Comparison of ENCODE assay signal across 8 cellular contexts in genomic region chr20:32358632-32358882, GRCh38. TPM values are rescaled to one million over a fixed set of nuclear protein-coding genes. Genes with fewer than 3 reads are reported as not detected.
DNase-seq lines count a peak whose midpoint lies in the region; ATAC-seq, FAIRE-seq and TF ChIP-seq lines count a peak whose summit lies in the region.

No MANE protein-coding gene starts in this region.

- TF ChIP-seq CTCF in HCT116 (IDR thresholded peaks at IDR 0.05 in 2 of 3, conservative IDR thresholded peaks at IDR 0.05 in 1 of 3; ENCODE audit: borderline replicate concordance in 1 of 3, insufficient read depth in 1 of 3, low read depth in 2 of 3, low read length in 2 of 3) (no peak), keratinocyte (optimal IDR thresholded peaks at IDR 0.05 in 1 of 3, IDR thresholded peaks at IDR 0.05 in 1 of 3, conservative IDR thresholded peaks at IDR 0.05 in 1 of 3; ENCODE audit: extremely low read depth in 1 of 3, insufficient read depth in 2 of 3, low read length in 3 of 3) (no peak), GM13977 (IDR thresholded peaks at IDR 0.05; ENCODE audit: extremely low read depth, insufficient read depth, missing control alignments) (no peak)

- intact Hi-C loops in HCT116 (cut with micrococcal nuclease): loop anchor here (2.0 kb wide), 1 partner anchor 126 kb away; no protein-coding TSS in a partner anchor
- intact Hi-C loops in activated CD4-positive, alpha-beta memory T cell treated with anti-CD3 and anti-CD28 coated beads for 36 hours (cut with micrococcal nuclease): loop anchor here (1.0 to 5.0 kb wide), 7 partner anchors 36 to 609 kb away; partner anchors contain the start of gene TM9SF4

- H2AFZ ChIP-seq in HCT116 (ENCODE audit: low read depth, low read length, poor library complexity, severe bottlenecking): no peak overlapping the region
- no peak overlapping the region for H2AFZ ChIP-seq in keratinocyte (ENCODE audit: control insufficient read depth, low read length)

- H3K27ac Mint-ChIP-seq in activated CD4-positive, alpha-beta memory T cell treated with anti-CD3 and anti-CD28 coated beads for 36 hours: peak overlapping the region; percentile 95
- H3K27ac Mint-ChIP-seq in stimulated activated naive B cell treated with anti-CD40 and anti-IgM and Interleukin-4, amounts not matched to agents 10 μg/mL and 1 μg/mL and 100 μg/mL, for 72 hours: no peak overlapping the region

- POLR2A ChIA-PET in HCT116 (lab: Charles Lee): no interaction called here
- POLR2A ChIA-PET in activated CD4-positive, alpha-beta memory T cell treated with anti-CD3 and anti-CD28 coated beads for 36 hours (lab: Charles Lee): interaction anchor here (0.6 to 6.1 kb wide), 9 partner anchors 26 to 181 kb away, joined by 3 to 62 read pairs (median 4); no protein-coding TSS in a partner anchor

- H3K27ac ChIP-seq in HCT116 (ENCODE audit: low read depth, low read length) (peak overlapping the region; percentile 92), keratinocyte (ENCODE audit: control insufficient read depth, insufficient read depth, low read length) (no peak overlapping the region)

- H3K36me3 ChIP-seq in HCT116 (ENCODE audit: control insufficient read depth in 1 of 2, insufficient read depth in 2 of 2, low read length in 2 of 2): no peaks in the 10 kb centered on the region
- peaks cover 0 to 3% of the 10 kb centered on the region in 2 experiments for H3K36me3 ChIP-seq in keratinocyte (ENCODE audit: control insufficient read depth in 2 of 2, extremely low read depth in 1 of 2, insufficient read depth in 2 of 2, low read length in 2 of 2)

- H4K20me1 ChIP-seq in HCT116 (ENCODE audit: insufficient read depth) (0 out of 2 replicates have a peak, but pooled peaks cover 4% of the 10 kb centered on the region), keratinocyte (ENCODE audit: control insufficient read depth, extremely low read depth, insufficient read depth, low read length) (peaks cover 9% of the 10 kb centered on the region)

- no peak for TF ChIP-seq RAD21 in HCT116 (IDR thresholded peaks at IDR 0.05; ENCODE audit: low read depth)

- H3K9me3 ChIP-seq in HCT116 (ENCODE audit: control insufficient read depth in 1 of 2, insufficient read depth in 1 of 2, low read depth in 1 of 2, low read length in 2 of 2) (no peaks in the 10 kb centered on the region), keratinocyte (ENCODE audit: control insufficient read depth, low read depth, low read length) (no peaks in the 10 kb centered on the region)

- ATAC-seq in HCT116 (no peak), GM19023 (IDR thresholded peaks at IDR 0.05; ENCODE audit: unreplicated experiment) (no peak)
- no peak for ATAC-seq in stimulated activated naive B cell treated with anti-CD40 and anti-IgM and Interleukin-4, amounts not matched to agents 10 μg/mL and 1 μg/mL and 100 μg/mL, for 72 hours (replicated peaks)

- CTCF ChIA-PET in HCT116 (lab: Charles Lee): no interaction called here
- CTCF ChIA-PET in activated CD4-positive, alpha-beta memory T cell treated with anti-CD3 and anti-CD28 coated beads for 36 hours (lab: Charles Lee): interaction anchor here (0.8 kb wide), 1 partner anchor 25 kb away, joined by 3 read pairs; no protein-coding TSS in a partner anchor

- in situ Hi-C loops in GM13977 (cut with MboI; ENCODE audit: low pct_unique_long_range_greater_than_20kb, low sequenced_read_pairs, unreplicated experiment): no loop called here

- DNase-seq in HCT116 (ENCODE audit: low read depth, low spot score) (no peak), keratinocyte (ENCODE audit: low read depth, low spot score) (no peak), occipital lobe (lab: John Stamatoyannopoulos, UW) (no peak), GM13977 (ENCODE audit: low spot score) (no peak), NCI-H1417 (lab: John Stamatoyannopoulos, UW) (no peak)
- no peak for DNase-seq in activated CD4-positive, alpha-beta memory T cell treated with anti-CD3 and anti-CD28 coated beads for 36 hours
- DNase-seq in stimulated activated naive B cell treated with anti-CD40 and anti-IgM and Interleukin-4, amounts not matched to agents 10 μg/mL and 1 μg/mL and 100 μg/mL, for 72 hours: no peak

- H3K9me1 ChIP-seq in keratinocyte (ENCODE audit: control insufficient read depth, extremely low read depth, insufficient read depth, low read length): no peaks in the 10 kb centered on the region

- H3K4me3 ChIP-seq in HCT116 (replicated peaks in 1 of 2; ENCODE audit: low read depth in 1 of 2, low read length in 2 of 2) (peak overlapping the region; percentile 88 to 92), keratinocyte (ENCODE audit: control insufficient read depth in 2 of 3, extremely low read depth in 1 of 3, insufficient read depth in 2 of 3, low read depth in 1 of 3, low read length in 3 of 3) (peak overlapping the region in 2 of 3 experiments; percentile 93 to 94)

- no peaks in the 10 kb centered on the region for H3K9me2 ChIP-seq in HCT116 (ENCODE audit: insufficient read depth)

- H3K79me2 ChIP-seq in HCT116 (ENCODE audit: insufficient read depth, low read length) (peaks cover 48% of the 10 kb centered on the region), keratinocyte (ENCODE audit: control insufficient read depth, insufficient read depth, low read length) (peaks cover 46% of the 10 kb centered on the region)

- peaks cover 26% of the 10 kb centered on the region for H3K36me3 Mint-ChIP-seq in activated CD4-positive, alpha-beta memory T cell treated with anti-CD3 and anti-CD28 coated beads for 36 hours
- H3K36me3 Mint-ChIP-seq in stimulated activated naive B cell treated with anti-CD40 and anti-IgM and Interleukin-4, amounts not matched to agents 10 μg/mL and 1 μg/mL and 100 μg/mL, for 72 hours: peaks cover 9 to 21% of the 10 kb centered on the region in 2 donors

- H3K9me3 Mint-ChIP-seq in activated CD4-positive, alpha-beta memory T cell treated with anti-CD3 and anti-CD28 coated beads for 36 hours: no peaks in the 10 kb centered on the region
- no peaks in the 10 kb centered on the region for H3K9me3 Mint-ChIP-seq in stimulated activated naive B cell treated with anti-CD40 and anti-IgM and Interleukin-4, amounts not matched to agents 10 μg/mL and 1 μg/mL and 100 μg/mL, for 72 hours

- H3K27me3 Mint-ChIP-seq in activated CD4-positive, alpha-beta memory T cell treated with anti-CD3 and anti-CD28 coated beads for 36 hours: no peaks in the 10 kb centered on the region
- H3K27me3 Mint-ChIP-seq in stimulated activated naive B cell treated with anti-CD40 and anti-IgM and Interleukin-4, amounts not matched to agents 10 μg/mL and 1 μg/mL and 100 μg/mL, for 72 hours: no peaks in the 10 kb centered on the region

- peaks cover 69% of the 10 kb centered on the region for H3K4me1 Mint-ChIP-seq in activated CD4-positive, alpha-beta memory T cell treated with anti-CD3 and anti-CD28 coated beads for 36 hours (ENCODE audit: low read depth)
- H3K4me1 Mint-ChIP-seq in stimulated activated naive B cell treated with anti-CD40 and anti-IgM and Interleukin-4, amounts not matched to agents 10 μg/mL and 1 μg/mL and 100 μg/mL, for 72 hours: peaks cover 45 to 81% of the 10 kb centered on the region in 2 donors

- no peak overlapping the region for H3K4me3 Mint-ChIP-seq in activated CD4-positive, alpha-beta memory T cell treated with anti-CD3 and anti-CD28 coated beads for 36 hours
- H3K4me3 Mint-ChIP-seq in stimulated activated naive B cell treated with anti-CD40 and anti-IgM and Interleukin-4, amounts not matched to agents 10 μg/mL and 1 μg/mL and 100 μg/mL, for 72 hours: peak overlapping the region; percentile 91

- H3K4me1 ChIP-seq in HCT116 (ENCODE audit: control insufficient read depth in 1 of 2, insufficient read depth in 2 of 2, low read length in 2 of 2): peaks cover 39 to 47% of the 10 kb centered on the region in 2 experiments
- H3K4me1 ChIP-seq in keratinocyte (ENCODE audit: control insufficient read depth, extremely low read depth, insufficient read depth, low read length): peaks cover 34% of the 10 kb centered on the region

- H3K9ac ChIP-seq in HCT116 (ENCODE audit: low read length): peak overlapping the region; percentile 85
- H3K9ac ChIP-seq in keratinocyte (ENCODE audit: control insufficient read depth, extremely low read depth, insufficient read depth, low read length): peak overlapping the region; percentile 95

- H3K4me2 ChIP-seq in HCT116 (ENCODE audit: low read length) (peak overlapping the region; percentile 78), keratinocyte (ENCODE audit: control insufficient read depth, extremely low read depth, insufficient read depth, low read depth, low read length) (no peak overlapping the region)

- H3K27me3 ChIP-seq in HCT116 (ENCODE audit: insufficient read depth, low read length) (no peaks in the 10 kb centered on the region), keratinocyte (ENCODE audit: control insufficient read depth, extremely low read depth, insufficient read depth, low read length) (no peaks in the 10 kb centered on the region)

- no peak for TF ChIP-seq POLR2A in HCT116 (IDR thresholded peaks at IDR 0.05; ENCODE audit: borderline replicate concordance, extremely low read depth, insufficient read depth, insufficient read length)

- no peak for FAIRE-seq in keratinocyte (lab: Jason Lieb, UNC)

- no TSS peak for BruUV-seq in HCT116 (replicated peaks; lab: Mats Ljungman, UMichigan)

- dilution Hi-C loops in keratinocyte (cut with MboI; ENCODE audit: extremely low pct_ligation_motif_present, low sequenced_read_pairs): no loop called here

- RAD21 ChIA-PET in HCT116 (lab: Charles Lee; ENCODE audit: low non-redundant PET in 1 of 2, low total read pairs in 2 of 2, uncharacterized antibody in 2 of 2, unreplicated experiment in 2 of 2): interaction anchor here in 1 of 2 experiments (0.6 kb wide), 1 partner anchor 11 kb away, joined by 3 read pairs; no protein-coding TSS in a partner anchor

TF ChIP-seq in HCT116, 20 proteins besides CTCF, POLR2A, EP300 and RAD21:
- TF ChIP-seq SIN3A (IDR thresholded peaks at IDR 0.05; ENCODE audit: low read depth): no peak; the same call in 1 of the 2 replicates
- TF ChIP-seq ZNF274 (IDR thresholded peaks at IDR 0.05; ENCODE audit: low read depth, low read length): no peak
- TF ChIP-seq ZFX (IDR thresholded peaks at IDR 0.05): peak; percentile 16; the same call in 1 of the 2 replicates
TF ChIP-seq in HCT116: peak in this region for 1.

RNA-seq across cellular contexts. Expression of gene ASXL1, which starts 0.4 kb away (rescaled TPM):
- total RNA-seq in HCT116 (2021; ENCODE audit: unreplicated experiment) (52.2 TPM), occipital lobe (70.2 TPM)
- polyA plus RNA-seq in HCT116 (2012): 37.4 and 38.6 TPM in 2 replicates
- total RNA-seq in activated CD4-positive, alpha-beta memory T cell treated with anti-CD3 and anti-CD28 coated beads for 36 hours: 100 to 1,000 TPM; 141 to 147 TPM
- polyA plus RNA-seq in keratinocyte: 17.4 to 26.9 TPM (median 20.0 TPM) in 3 replicates
- polyA plus RNA-seq in keratinocyte (2011; ENCODE audit: low read depth): 18.6 TPM
- 11.3 and 12.5 TPM in 2 replicates for polyA plus RNA-seq in keratinocyte (2011; cell fraction: cytosol; rRNA removed)
- polyA plus RNA-seq in keratinocyte (2011; cell fraction: nucleus; rRNA removed): 79.7 and 80.6 TPM in 2 replicates
- 15.0 and 23.6 TPM in 2 replicates for polyA plus RNA-seq in keratinocyte (2012; ENCODE audit: low replicate concordance)
- polyA minus RNA-seq in keratinocyte: 28.1 to 42.9 TPM (median 34.5 TPM) in 3 replicates
- polyA minus RNA-seq in keratinocyte (2011; cell fraction: cytosol; rRNA and poly(A)+ RNA removed): 19.4 TPM
- 34.2 and 62.1 TPM in 2 replicates for polyA minus RNA-seq in keratinocyte (2011; cell fraction: nucleus; rRNA and poly(A)+ RNA removed)
